Comparison of ENCODE assay signal across 8 cellular contexts in the genomic region with DNA sequence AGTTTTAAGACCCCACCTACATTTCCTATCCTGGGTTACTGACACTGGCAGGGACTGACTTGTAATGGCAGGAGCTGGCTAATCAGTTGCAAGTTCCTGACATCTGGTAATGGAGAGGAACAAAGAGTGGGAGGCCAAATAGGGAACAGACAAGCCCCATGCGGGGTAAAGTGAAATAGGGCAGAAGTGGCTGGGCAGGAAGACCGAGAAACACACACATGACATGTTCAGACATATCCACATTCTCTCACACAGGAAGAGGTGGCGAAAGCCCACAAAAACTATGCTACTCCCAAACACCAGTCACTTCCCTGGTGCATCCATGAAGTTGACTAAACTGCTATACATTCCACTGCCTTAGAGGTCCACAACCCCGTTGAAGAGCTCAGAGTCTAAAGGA.
DNase-seq lines count a peak whose midpoint lies in the region; ATAC-seq and TF ChIP-seq lines count a peak whose summit lies in the region.

No MANE protein-coding gene starts in this region.

- TF ChIP-seq CTCF in gastroesophageal sphincter (IDR thresholded peaks at IDR 0.05) (no peak), suprapubic skin (IDR thresholded peaks at IDR 0.05) (no peak)

- no peak for TF ChIP-seq POLR2A in gastroesophageal sphincter (IDR thresholded peaks at IDR 0.05)
- no peak for TF ChIP-seq POLR2A in suprapubic skin (IDR thresholded peaks at IDR 0.05)

- ATAC-seq in GM18867 (IDR thresholded peaks at IDR 0.05; ENCODE audit: unreplicated experiment) (peak; percentile 71), HG02610 (IDR thresholded peaks at IDR 0.05; ENCODE audit: unreplicated experiment) (peak; percentile 73), gastroesophageal sphincter (no peak)
- no peak for ATAC-seq in activated CD4-positive, CD25-positive, alpha-beta regulatory T cell treated with anti-CD3 and anti-CD28 coated beads, Interleukin-2, amount 50 U/mL, for 24 hours

- H3K4me1 ChIP-seq in gastroesophageal sphincter (peaks cover 0 to 26% (median 4%) of the 10 kb centered on the region in 3 donors), suprapubic skin (peaks cover 60% of the 10 kb centered on the region)

- H3K9me3 ChIP-seq in gastroesophageal sphincter (no peaks in the 10 kb centered on the region), suprapubic skin (no peaks in the 10 kb centered on the region)

- WGBS in gastroesophageal sphincter (ENCODE audit: low coverage in 1 of 2), 2 donors, result 76% methylated on average over 3 of the region's 4 CpGs; no CpG with 5 or more reads in 1 of the 2 donors
- WGBS in suprapubic skin, result 17% methylated on average over 4 of the region's 4 CpGs

- H3K36me3 ChIP-seq in gastroesophageal sphincter, result no peaks in the 10 kb centered on the region
- H3K36me3 ChIP-seq in suprapubic skin, result no peaks in the 10 kb centered on the region

- TF ChIP-seq EP300 in gastroesophageal sphincter (IDR thresholded peaks at IDR 0.05), result no peak
- TF ChIP-seq EP300 in suprapubic skin (IDR thresholded peaks at IDR 0.05), result no peak

- H3K4me3 ChIP-seq in gastroesophageal sphincter (no peak overlapping the region), suprapubic skin (no peak overlapping the region)

- H3K27ac ChIP-seq in gastroesophageal sphincter (peak overlapping the region; percentile 4 to 41 (median 30)), suprapubic skin (peak overlapping the region; percentile 78)

- DNase-seq in NOMO-1 treated with DMSO at 0.1 percent for 48 hours (lab: John Stamatoyannopoulos, UW; ENCODE audit: unreplicated experiment), result peak; percentile 52
- DNase-seq in suprapubic skin (ENCODE audit: low spot score in 2 of 2), result no peak
- no peak for DNase-seq in activated CD4-positive, CD25-positive, alpha-beta regulatory T cell (lab: John Stamatoyannopoulos, UW)
- DNase-seq in middle frontal gyrus (ENCODE audit: extremely low spot score, low spot score), result no peak

- H3K27me3 ChIP-seq in gastroesophageal sphincter (no peaks in the 10 kb centered on the region), suprapubic skin (no peaks in the 10 kb centered on the region)

Comparison
In these comparisons a context has a peak if more than half of its experiments do, and no peak if none do; other contexts are left out.
1. ATAC-seq: peak in GM18867 (single experiment) and HG02610 (single experiment); none in gastroesophageal sphincter (single experiment) and activated CD4-positive, CD25-positive, alpha-beta regulatory T cell treated with anti-CD3 and anti-CD28 coated beads, Interleukin-2, amount 50 U/mL, for 24 hours (0 of 2).